16 cellular contexts compared by ENCODE assay signal in genomic region chr17:76092526-76093413, GRCh38. TPM values are rescaled to one million over a fixed set of nuclear protein-coding genes. Genes with fewer than 3 reads are reported as not detected.
"Had no signal": no experiment of that assay in that cellular context is flagged by ENCODE, and none has a peak within 500 bp of the region (broad histone marks: within the 10 kb centered on the region; RNA-seq: fewer than 3 reads in every experiment).

No MANE protein-coding gene starts in this region.

- H3K27me3 ChIP-seq: upper lobe of right lung had no signal

- H3K4me3 ChIP-seq: upper lobe of right lung had no signal

- H3K27ac ChIP-seq: upper lobe of right lung had no signal

- H3K9me3 ChIP-seq: upper lobe of right lung had no signal

- H3K4me1 ChIP-seq: upper lobe of right lung had no signal

- DNase-seq: activated CD4-positive, alpha-beta T cell treated with anti-CD3 and anti-CD28 coated beads, Interleukin-2, amount 50 U/mL, for 48 hours; activated gamma-delta T cell treated with Interleukin-2 at 50 U/mL for 16 hours; activated naive CD8-positive, alpha-beta T cell treated with anti-CD3 and anti-CD28 coated beads for 36 hours; activated T-cell treated with anti-CD3 and anti-CD28 coated beads, Interleukin-2, amount 50 U/mL, for 48 hours; left colon; natural killer cell; occipital lobe; stimulated activated CD4-positive, alpha-beta T cell treated with anti-CD3 and anti-CD28 coated beads, Interleukin-12 subunit alpha, Interleukin-12 subunit beta, amount 100 ng/mL, for 4 hours; T-helper 17 cell; upper lobe of right lung had no signal

- ATAC-seq: esophagus mucosa, left colon, sciatic nerve, T-helper 17 cell, upper lobe of right lung had no signal

RNA-seq across cellular contexts. Expression of gene ZACN, which starts 13.8 kb away (rescaled TPM):
- total RNA-seq: cerebellum, esophagus mucosa, lung microvascular endothelial cell, occipital lobe, pulmonary artery endothelial cell, sciatic nerve, temporal lobe, upper lobe of right lung had no signal

RNA-seq across cellular contexts. Expression of gene GALR2, which starts 18.2 kb away (rescaled TPM):
- total RNA-seq: cerebellum, left colon, occipital lobe, pulmonary artery endothelial cell, sciatic nerve, temporal lobe, upper lobe of right lung had no signal

RNA-seq across cellular contexts. Expression of gene FOXJ1, which starts 48.3 kb away (rescaled TPM):
- total RNA-seq: esophagus mucosa, lung microvascular endothelial cell, pulmonary artery endothelial cell had no signal
